9 cellular contexts compared by ENCODE assay signal in genomic region chr9:89814340-89815040, GRCh38.
DNase-seq lines count a peak whose midpoint lies in the region; ATAC-seq and TF ChIP-seq lines count a peak whose summit lies in the region.
"Had no signal": no experiment of that assay in that cellular context is flagged by ENCODE, and none has a peak within 500 bp of the region (broad histone marks: within the 10 kb centered on the region; RNA-seq: fewer than 3 reads in every experiment).

No MANE protein-coding gene starts in this region.

- CTCF ChIA-PET in activated CD4-positive, alpha-beta T cell treated with anti-CD3 and anti-CD28 coated beads for 36 hours (lab: Charles Lee): interaction anchor here (0.8 kb wide), 1 partner anchor 30 kb away, joined by 3 read pairs; no protein-coding TSS in a partner anchor

- H3K9me3 Mint-ChIP-seq in activated CD4-positive, alpha-beta T cell treated with anti-CD3 and anti-CD28 coated beads for 36 hours (ENCODE audit: low read depth): no peaks in the 10 kb centered on the region

- H3K4me3 ChIP-seq in fibroblast of pulmonary artery (replicated peaks; ENCODE audit: low read depth, low read length): no peak overlapping the region
- H3K4me3 ChIP-seq: PC-9 had no signal

- ATAC-seq in activated CD4-positive, alpha-beta T cell treated with anti-CD3 and anti-CD28 coated beads for 36 hours: peak; percentile 16
- peak; percentile 41 for ATAC-seq in stimulated activated naive CD8-positive, alpha-beta T cell treated with anti-CD3 and anti-CD28 coated beads, Interleukin-15, Interleukin-2, amounts not matched to agents 100 U/mL and 50 U/mL, for 24 hours
- no peak for ATAC-seq in GM21576 (IDR thresholded peaks at IDR 0.05; ENCODE audit: unreplicated experiment)
- no peak for ATAC-seq in activated CD4-positive, CD25-positive, alpha-beta regulatory T cell treated with anti-CD3 and anti-CD28 coated beads, Interleukin-2, amount 50 U/mL, for 24 hours

- H3K4me3 Mint-ChIP-seq in activated CD4-positive, alpha-beta T cell treated with anti-CD3 and anti-CD28 coated beads for 36 hours: no peak overlapping the region

- H3K27ac Mint-ChIP-seq in activated CD4-positive, alpha-beta T cell treated with anti-CD3 and anti-CD28 coated beads for 36 hours: no peak overlapping the region

- H3K4me1 Mint-ChIP-seq in activated CD4-positive, alpha-beta T cell treated with anti-CD3 and anti-CD28 coated beads for 36 hours: peaks cover 5% of the 10 kb centered on the region

- POLR2A ChIA-PET in activated CD4-positive, alpha-beta T cell treated with anti-CD3 and anti-CD28 coated beads for 36 hours (lab: Charles Lee): no interaction called here

- H3K27me3 Mint-ChIP-seq in activated CD4-positive, alpha-beta T cell treated with anti-CD3 and anti-CD28 coated beads for 36 hours: no peaks in the 10 kb centered on the region

- intact Hi-C loops in activated CD4-positive, alpha-beta T cell treated with anti-CD3 and anti-CD28 coated beads for 36 hours (cut with DNase I, micrococcal nuclease): no loop called here

- no peak for TF ChIP-seq CTCF in fibroblast of pulmonary artery (IDR thresholded peaks at IDR 0.05; ENCODE audit: low read length, missing control alignments)

- H3K36me3 Mint-ChIP-seq in activated CD4-positive, alpha-beta T cell treated with anti-CD3 and anti-CD28 coated beads for 36 hours (ENCODE audit: low read depth): no peaks in the 10 kb centered on the region

- DNase-seq in activated CD4-positive, alpha-beta T cell treated with anti-CD3 and anti-CD28 coated beads for 36 hours: no peak
- DNase-seq in activated CD4-positive, alpha-beta T cell treated with anti-CD3 and anti-CD28 coated beads, Interleukin-2, amount 50 U/mL, for 1 hour: no peak
- peak; percentile 36 for DNase-seq in NCI-H774 (lab: John Stamatoyannopoulos, UW)
- DNase-seq in fibroblast of pulmonary artery (ENCODE audit: low read depth): peak; percentile 31
- DNase-seq in stimulated activated naive CD8-positive, alpha-beta T cell treated with anti-CD3 and anti-CD28 coated beads, Interleukin-15, Interleukin-2, amounts not matched to agents 100 U/mL and 50 U/mL, for 24 hours: no peak
- DNase-seq in activated gamma-delta T cell treated with Interleukin-2 at 50 U/mL for 16 hours: no peak
- DNase-seq: PC-9 had no signal

Comparison
In these comparisons a context has a peak if more than half of its experiments do, and no peak if none do; other contexts are left out.
1. ATAC-seq: peak in activated CD4-positive, alpha-beta T cell treated with anti-CD3 and anti-CD28 coated beads for 36 hours (single experiment) and stimulated activated naive CD8-positive, alpha-beta T cell treated with anti-CD3 and anti-CD28 coated beads, Interleukin-15, Interleukin-2, amounts not matched to agents 100 U/mL and 50 U/mL, for 24 hours (single experiment); none in GM21576 (single experiment) and activated CD4-positive, CD25-positive, alpha-beta regulatory T cell treated with anti-CD3 and anti-CD28 coated beads, Interleukin-2, amount 50 U/mL, for 24 hours (0 of 2).
2. DNase-seq: peak in NCI-H774 (single experiment) and fibroblast of pulmonary artery (single experiment); none in activated CD4-positive, alpha-beta T cell treated with anti-CD3 and anti-CD28 coated beads for 36 hours (single experiment), activated CD4-positive, alpha-beta T cell treated with anti-CD3 and anti-CD28 coated beads, Interleukin-2, amount 50 U/mL, for 1 hour (single experiment), stimulated activated naive CD8-positive, alpha-beta T cell treated with anti-CD3 and anti-CD28 coated beads, Interleukin-15, Interleukin-2, amounts not matched to agents 100 U/mL and 50 U/mL, for 24 hours (single experiment) and activated gamma-delta T cell treated with Interleukin-2 at 50 U/mL for 16 hours (single experiment).